18 cellular contexts compared by ENCODE assay signal in genomic region chr17:77687417-77687816, GRCh38.
"Had no signal": no experiment of that assay in that cellular context is flagged by ENCODE, and none has a peak within 500 bp of the region (broad histone marks: within the 10 kb centered on the region; RNA-seq: fewer than 3 reads in every experiment).

No MANE protein-coding gene starts in this region.

- H3K4me1 ChIP-seq: SJSA1 had no signal

- DNase-seq: IMR-90, Karpas-422, KG1, MG63, NCI-H1105, NCI-H146, NCI-H1694 treated with DMSO at 0.1 percent for 48 hours, NCI-H1930, NCI-H2081, NCI-H2107, NCI-H524, NCI-H526 treated with DMSO at 0.1 percent for 48 hours, NCI-H748 treated with DMSO at 0.1 percent for 48 hours, Right ventricle myocardium superior, RPMI8226, SIG-M5 had no signal

- H3K9me3 ChIP-seq: MG63 had no signal

- H3K4me3 ChIP-seq: MG63, SJSA1, SK-N-MC had no signal

- H3K27ac ChIP-seq: SJSA1, SK-N-MC had no signal

- H3K36me3 ChIP-seq: MG63, SJSA1 had no signal
